In the genomic region with DNA sequence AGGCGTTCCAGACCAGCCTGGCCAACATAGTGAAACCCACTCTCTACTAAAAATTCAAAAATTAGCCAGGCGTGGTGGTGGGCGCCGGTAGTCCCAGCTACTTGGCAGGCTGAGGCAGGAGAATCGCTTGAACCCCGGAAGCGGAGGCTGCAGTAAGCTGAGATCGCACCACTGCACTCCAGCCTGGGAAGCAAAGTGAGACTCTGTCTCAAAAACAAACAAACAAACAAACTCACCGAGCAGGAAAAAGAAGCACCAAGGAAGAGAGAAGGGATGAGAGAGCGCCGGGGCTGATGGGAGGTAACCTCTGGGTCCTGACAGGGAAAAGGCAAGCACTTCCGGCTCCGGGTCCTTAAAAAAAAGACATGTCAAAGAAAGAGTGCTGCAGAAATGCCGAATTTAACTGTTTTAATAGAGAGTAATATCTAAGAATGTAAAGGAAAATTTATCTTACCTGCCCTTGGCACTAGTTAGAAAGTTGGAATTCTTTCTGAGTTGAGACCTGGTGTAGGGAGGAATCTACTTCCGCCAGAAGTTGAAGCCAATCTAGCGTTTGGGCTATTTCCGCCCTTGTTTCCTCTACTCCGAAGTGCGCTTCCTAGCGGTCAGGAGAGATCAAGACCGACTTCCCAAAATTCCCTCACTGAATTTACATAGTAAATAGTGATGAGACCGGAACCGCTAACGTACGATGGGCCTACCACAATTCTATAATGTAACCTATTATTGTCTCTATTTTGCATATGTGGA, we compare ENCODE assay signal across 8 cellular contexts. TPM values are rescaled to one million over a fixed set of nuclear protein-coding genes. Genes with fewer than 3 reads are reported as not detected.
DNase-seq lines count a peak whose midpoint lies in the region; ATAC-seq and TF ChIP-seq lines count a peak whose summit lies in the region.

No MANE protein-coding gene starts in this region.

- H3K36me3 Mint-ChIP-seq in immature natural killer cell = peaks cover 0 to 9% (median 0%) of the 10 kb centered on the region in 3 donors

- H3K4me3 ChIP-seq in WERI-Rb-1 (ENCODE audit: low read depth, low read length) = peak overlapping the region; percentile 90

- DNase-seq in AG08396 (ENCODE audit: low spot score) (peak; percentile 83), NCI-H2171 treated with DMSO at 0.1 percent for 48 hours (lab: John Stamatoyannopoulos, UW) (peak; percentile 98), WERI-Rb-1 (peak; percentile 84), caudate nucleus (lab: John Stamatoyannopoulos, UW) (peak in 60 of 61 donors; percentile 18 to 92 (median 75)), immature natural killer cell (peak; percentile 85), smooth muscle cell of the brain vasculature (ENCODE audit: low read depth, low spot score) (peak; percentile 91)

- no peaks in the 10 kb centered on the region for H3K9me3 Mint-ChIP-seq in immature natural killer cell

- no peaks in the 10 kb centered on the region for H3K27me3 ChIP-seq in WERI-Rb-1 (ENCODE audit: insufficient read depth, low read depth, severe bottlenecking)

- peaks cover 36 to 53% of the 10 kb centered on the region in 2 donors for H3K4me1 Mint-ChIP-seq in immature natural killer cell

- H3K27ac Mint-ChIP-seq in immature natural killer cell = peak overlapping the region; percentile 94 to 98 (median 97)

- H3K27ac ChIP-seq in WERI-Rb-1 (peak overlapping the region; percentile 94), caudate nucleus (ENCODE audit: low read depth, low read length) (peak overlapping the region; percentile 95)

- H3K4me3 Mint-ChIP-seq in immature natural killer cell = peak overlapping the region; percentile 94 to 99 (median 94)

- H3K9me3 ChIP-seq in WERI-Rb-1 (ENCODE audit: severe bottlenecking) = peaks cover 3% of the 10 kb centered on the region

- peaks cover 16% of the 10 kb centered on the region for H3K36me3 ChIP-seq in WERI-Rb-1

- ATAC-seq in GM18868 (IDR thresholded peaks at IDR 0.05; ENCODE audit: unreplicated experiment) (peak; percentile 83), HG03108 (IDR thresholded peaks at IDR 0.05; ENCODE audit: unreplicated experiment) (peak; percentile 72)

- TF ChIP-seq CTCF in WERI-Rb-1 (IDR thresholded peaks at IDR 0.05; ENCODE audit: low read depth, low read length) = peak; percentile 69

- H3K27me3 Mint-ChIP-seq in immature natural killer cell (ENCODE audit: low read depth in 3 of 3) = peaks cover 3 to 8% (median 4%) of the 10 kb centered on the region in 3 donors

RNA-seq across cellular contexts. Expression of a gene that starts 29.1 kb away (rescaled TPM):
- polyA plus RNA-seq in immature natural killer cell = under 1 TPM in 1 of 3 donors, not detected in 2; 0.12 TPM

RNA-seq across cellular contexts. Expression of a gene that starts 40.4 kb away (rescaled TPM):
- 10 to 100 TPM; 26.5 to 36.0 (median 29.2) TPM for polyA plus RNA-seq in immature natural killer cell

RNA-seq across cellular contexts. Expression of a gene that starts 40.7 kb away (rescaled TPM):
- 1 to 10 TPM; 5.7 to 7.0 (median 6.0) TPM for polyA plus RNA-seq in immature natural killer cell

Comparison
In these comparisons a context has a peak if more than half of its experiments do, and no peak if none do; other contexts are left out.
1. Peak in every context shown above with its lines: DNase-seq, ATAC-seq, H3K4me3 ChIP-seq and H3K27ac ChIP-seq.